ENCODE assay signal across 8 cellular contexts in the genomic region with DNA sequence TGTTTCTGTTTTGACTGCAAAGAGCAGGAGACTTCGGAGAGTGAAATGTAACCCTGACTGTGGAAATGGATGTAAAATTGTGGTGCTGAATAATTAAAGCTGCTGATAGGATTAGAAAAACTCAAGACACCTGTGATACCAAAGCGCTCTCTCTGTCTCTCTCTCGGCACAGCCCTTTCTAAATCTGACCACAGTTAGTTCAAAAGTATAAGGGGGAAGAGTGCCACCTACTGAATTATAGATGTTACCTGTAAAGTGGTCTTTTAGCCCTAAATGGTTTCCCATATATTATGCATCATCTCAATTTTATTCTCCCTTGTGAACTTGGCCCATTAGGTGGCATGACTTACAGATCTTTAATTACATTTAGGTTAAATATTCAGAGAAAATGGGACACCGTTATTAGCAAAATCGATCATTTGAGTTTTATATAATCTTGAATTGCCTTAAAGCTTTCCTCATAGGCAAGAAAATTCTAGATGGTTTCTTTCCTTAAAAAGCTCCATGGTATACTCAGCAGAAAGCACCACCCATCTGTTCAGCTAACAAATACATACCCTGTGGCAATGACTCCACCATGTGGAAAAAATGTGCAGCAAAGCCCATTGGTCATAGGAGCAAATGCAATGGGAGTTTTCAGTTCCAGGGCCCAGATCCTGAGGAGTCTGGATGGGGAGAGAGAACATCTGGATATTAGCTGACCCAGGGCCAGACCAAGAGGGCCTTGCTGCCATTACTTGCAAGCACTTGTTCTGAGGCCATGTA. TPM values are rescaled to one million over a fixed set of nuclear protein-coding genes. Genes with fewer than 3 reads are reported as not detected.
DNase-seq lines count a peak whose midpoint lies in the region; ATAC-seq and TF ChIP-seq lines count a peak whose summit lies in the region.

No MANE protein-coding gene starts in this region.

- no peak overlapping the region for H3K27ac ChIP-seq in right atrium auricular region
- no peak overlapping the region for H3K27ac ChIP-seq in OCI-LY1 (ENCODE audit: low read depth, low read length, poor library complexity, severe bottlenecking)
- H3K27ac ChIP-seq in cingulate gyrus (ENCODE audit: low read depth, low read length): peak overlapping the region; percentile 73
- no peak overlapping the region for H3K27ac ChIP-seq in neuronal stem cell (replicated peaks; ENCODE audit: low read length)
- no peak overlapping the region for H3K27ac ChIP-seq in vagina

- no peak overlapping the region for H3K4me3 ChIP-seq in right atrium auricular region
- H3K4me3 ChIP-seq in OCI-LY1 (ENCODE audit: low read depth, low read length, poor library complexity, severe bottlenecking): no peak overlapping the region
- no peak overlapping the region for H3K4me3 ChIP-seq in mucosa of descending colon
- H3K4me3 ChIP-seq in neuronal stem cell (ENCODE audit: low read length in 2 of 2): no peak overlapping the region
- no peak overlapping the region for H3K4me3 ChIP-seq in vagina

- no peak overlapping the region for H3K18ac ChIP-seq in neuronal stem cell (ENCODE audit: low read length)

- TF ChIP-seq CTCF in right atrium auricular region (IDR thresholded peaks at IDR 0.05): peak in 1 of 2 donors; percentile 38
- TF ChIP-seq CTCF in OCI-LY1 (IDR thresholded peaks at IDR 0.05; ENCODE audit: low read length): peak; percentile 13; the same call in 1 of the 2 replicates
- no peak for TF ChIP-seq CTCF in mucosa of descending colon (IDR thresholded peaks at IDR 0.05)
- no peak for TF ChIP-seq CTCF in vagina (IDR thresholded peaks at IDR 0.05)

- no peak overlapping the region for H2BK15ac ChIP-seq in neuronal stem cell (ENCODE audit: low read length)

- no peak overlapping the region for H3K23ac ChIP-seq in neuronal stem cell (ENCODE audit: low read depth, low read length, poor library complexity)

- H3F3A ChIP-seq in OCI-LY1 (ENCODE audit: insufficient read depth, low read length): no peaks in the 10 kb centered on the region

- no peaks in the 10 kb centered on the region for H3K79me1 ChIP-seq in neuronal stem cell (ENCODE audit: low read depth, low read length)

- H2AFZ ChIP-seq in OCI-LY1 (ENCODE audit: low read length) (no peak overlapping the region), neuronal stem cell (ENCODE audit: low read length) (no peak overlapping the region)

- no peak overlapping the region for H4K91ac ChIP-seq in neuronal stem cell (ENCODE audit: low read depth, low read length, poor library complexity)

- no peak overlapping the region for H2BK5ac ChIP-seq in neuronal stem cell (ENCODE audit: low read length)

- H3K14ac ChIP-seq in neuronal stem cell (ENCODE audit: low read length): no peak overlapping the region

- H2AK5ac ChIP-seq in neuronal stem cell (ENCODE audit: low read depth, low read length): no peak overlapping the region

- H3K4me1 ChIP-seq in right atrium auricular region (no peaks in the 10 kb centered on the region), OCI-LY1 (ENCODE audit: insufficient read depth, low read length, severe bottlenecking) (no peaks in the 10 kb centered on the region), mucosa of descending colon (ENCODE audit: low read depth) (no peaks in the 10 kb centered on the region), neuronal stem cell (ENCODE audit: control insufficient read depth in 2 of 2, insufficient read depth in 1 of 2, low read depth in 1 of 2, low read length in 2 of 2) (no peaks in the 10 kb centered on the region), vagina (no peaks in the 10 kb centered on the region)

- intact Hi-C loops in Right ventricle myocardium inferior (cut with DNase I): loop anchor here (5.0 kb wide), 1 partner anchor 157 kb away; no protein-coding TSS in a partner anchor
- intact Hi-C loops in mucosa of descending colon (cut with DNase I, micrococcal nuclease): loop anchor here (10.0 kb wide), 1 partner anchor 160 kb away; no protein-coding TSS in a partner anchor
- intact Hi-C loops in vagina (cut with DNase I): no loop called here

- H3K4me2 ChIP-seq in OCI-LY1 (ENCODE audit: low read length) (no peak overlapping the region), neuronal stem cell (ENCODE audit: insufficient read depth, low read length, poor library complexity, severe bottlenecking) (no peak overlapping the region)

- no peaks in the 10 kb centered on the region for H4K20me1 ChIP-seq in OCI-LY1 (ENCODE audit: insufficient read depth, low read length)

- no peak overlapping the region for H2BK120ac ChIP-seq in neuronal stem cell (ENCODE audit: low read depth, low read length)

- H3K36me3 ChIP-seq in right atrium auricular region: peaks cover 96% of the 10 kb centered on the region
- H3K36me3 ChIP-seq in OCI-LY1 (ENCODE audit: insufficient read depth, low read length): peaks cover 63% of the 10 kb centered on the region; the same call in 1 of the 2 replicates
- peaks cover 8% of the 10 kb centered on the region for H3K36me3 ChIP-seq in mucosa of descending colon (ENCODE audit: low read depth)
- H3K36me3 ChIP-seq in neuronal stem cell (replicated peaks in 1 of 2; ENCODE audit: control insufficient read depth in 2 of 2, insufficient read depth in 2 of 2, low read length in 2 of 2): peaks cover 36 to 100% of the 10 kb centered on the region in 2 donors
- peaks cover 0 to 75% of the 10 kb centered on the region in 2 donors for H3K36me3 ChIP-seq in vagina

- H3K79me2 ChIP-seq in OCI-LY1 (ENCODE audit: insufficient read depth, low read length): no peaks in the 10 kb centered on the region

- no peaks in the 10 kb centered on the region for H3K9me3 Mint-ChIP-seq in naive thymus-derived CD8-positive, alpha-beta T cell

- H2BK12ac ChIP-seq in neuronal stem cell (ENCODE audit: low read length): no peak overlapping the region

- POLR2A ChIA-PET in naive thymus-derived CD8-positive, alpha-beta T cell (lab: Charles Lee): no interaction called here

- no peak for TF ChIP-seq POLR2A in vagina (IDR thresholded peaks at IDR 0.05)

- peaks cover 4 to 89% (median 10%) of the 10 kb centered on the region in 3 donors for H3K36me3 Mint-ChIP-seq in naive thymus-derived CD8-positive, alpha-beta T cell

- DNase-seq in Right ventricle myocardium inferior (ENCODE audit: missing footprints): no peak
- no peak for DNase-seq in right atrium auricular region (ENCODE audit: low spot score)
- DNase-seq in mucosa of descending colon: peak in 1 of 3 donors; percentile 70
- DNase-seq in neuronal stem cell (ENCODE audit: low spot score): no peak
- no peak for DNase-seq in naive thymus-derived CD8-positive, alpha-beta T cell
- no peak for DNase-seq in vagina (ENCODE audit: extremely low spot score in 2 of 2)

- H3K27me3 ChIP-seq in right atrium auricular region (no peaks in the 10 kb centered on the region), OCI-LY1 (ENCODE audit: insufficient read depth, low read length) (no peaks in the 10 kb centered on the region), neuronal stem cell (ENCODE audit: control insufficient read depth in 3 of 3, insufficient read depth in 3 of 3, low read depth in 1 of 3, low read length in 3 of 3) (no peaks in the 10 kb centered on the region), vagina (no peaks in the 10 kb centered on the region)

- H3K27me3 Mint-ChIP-seq in naive thymus-derived CD8-positive, alpha-beta T cell: no peaks in the 10 kb centered on the region

- H3K4me3 Mint-ChIP-seq in naive thymus-derived CD8-positive, alpha-beta T cell: no peak overlapping the region

- no peak overlapping the region for H3K9ac ChIP-seq in OCI-LY1 (ENCODE audit: low read length)
- no peak overlapping the region for H3K9ac ChIP-seq in neuronal stem cell (ENCODE audit: low read depth, low read length, poor library complexity)

- H3K9me3 ChIP-seq in right atrium auricular region (no peaks in the 10 kb centered on the region), OCI-LY1 (ENCODE audit: low read length) (no peaks in the 10 kb centered on the region), mucosa of descending colon (no peaks in the 10 kb centered on the region), neuronal stem cell (replicated peaks in 1 of 2; ENCODE audit: control insufficient read depth in 2 of 2, insufficient read depth in 1 of 2, low read depth in 1 of 2, low read length in 2 of 2) (no peaks in the 10 kb centered on the region), vagina (no peaks in the 10 kb centered on the region)

- H3K27ac Mint-ChIP-seq in naive thymus-derived CD8-positive, alpha-beta T cell: peak overlapping the region in 4 of 10 donors; percentile 5 to 71 (median 54)

- peak; percentile 68 for ATAC-seq in Right ventricle myocardium inferior
- ATAC-seq in mucosa of descending colon: peak; percentile 76
- no peak for ATAC-seq in naive thymus-derived CD8-positive, alpha-beta T cell

- H3K4ac ChIP-seq in neuronal stem cell (ENCODE audit: low read length): no peak overlapping the region

- H3K4me1 Mint-ChIP-seq in naive thymus-derived CD8-positive, alpha-beta T cell: no peaks in the 10 kb centered on the region

- H4K8ac ChIP-seq in neuronal stem cell (ENCODE audit: low read depth, low read length): no peak overlapping the region

- no peaks in the 10 kb centered on the region for H3K9me2 ChIP-seq in OCI-LY1 (ENCODE audit: low read depth, low read length)

- no CpG with 5 or more reads among the region's 5 CpGs for WGBS in neuronal stem cell (ENCODE audit: extremely low coverage in 2 of 2, insufficient read length in 2 of 2, insufficient replicate concordance in 1 of 2), 2 donors

RNA-seq across cellular contexts. Expression of a gene that starts 18.1 kb away (rescaled TPM):
- total RNA-seq in Right ventricle myocardium inferior (4.4 TPM), right atrium auricular region (1 to 10 TPM; 4.0 to 5.8 TPM), mucosa of descending colon (10 to 100 TPM in 2 of 3 donors, 1 to 10 TPM in 1; 9.8 to 14.7 (median 14.0) TPM), vagina (11.5 TPM)
- 52.8 TPM for polyA plus RNA-seq in neuronal stem cell (2013, experiment 1 of 2)
- 54.8 TPM for polyA plus RNA-seq in neuronal stem cell (2013, experiment 2 of 2)
- 10 to 100 TPM; 16.7 to 18.4 TPM for total RNA-seq in naive thymus-derived CD8-positive, alpha-beta T cell
- polyA plus RNA-seq in naive thymus-derived CD8-positive, alpha-beta T cell: 10 to 100 TPM; 12.3 to 16.1 (median 12.5) TPM

RNA-seq across cellular contexts. Expression of a gene that starts 26.4 kb away (rescaled TPM):
- total RNA-seq in Right ventricle myocardium inferior: 97.3 TPM
- 10 to 100 TPM; 72.3 to 86.3 TPM for total RNA-seq in right atrium auricular region
- 100 to 1,000 TPM; 103 to 159 (median 119) TPM for total RNA-seq in mucosa of descending colon
- polyA plus RNA-seq in neuronal stem cell (2013, experiment 1 of 2): 33.1 TPM
- 32.2 TPM for polyA plus RNA-seq in neuronal stem cell (2013, experiment 2 of 2)
- 10 to 100 TPM; 14.8 to 18.6 TPM for total RNA-seq in naive thymus-derived CD8-positive, alpha-beta T cell
- polyA plus RNA-seq in naive thymus-derived CD8-positive, alpha-beta T cell: 10 to 100 TPM in 2 of 3 donors, 1 to 10 TPM in 1; 7.7 to 16.9 (median 12.4) TPM
- total RNA-seq in vagina: 44.0 TPM

Comparison
In these comparisons a context has a peak if more than half of its experiments do, and no peak if none do; other contexts are left out.
1. ATAC-seq: peak in Right ventricle myocardium inferior (single experiment) and mucosa of descending colon (single experiment); none in naive thymus-derived CD8-positive, alpha-beta T cell (0 of 2).